In the genomic region with DNA sequence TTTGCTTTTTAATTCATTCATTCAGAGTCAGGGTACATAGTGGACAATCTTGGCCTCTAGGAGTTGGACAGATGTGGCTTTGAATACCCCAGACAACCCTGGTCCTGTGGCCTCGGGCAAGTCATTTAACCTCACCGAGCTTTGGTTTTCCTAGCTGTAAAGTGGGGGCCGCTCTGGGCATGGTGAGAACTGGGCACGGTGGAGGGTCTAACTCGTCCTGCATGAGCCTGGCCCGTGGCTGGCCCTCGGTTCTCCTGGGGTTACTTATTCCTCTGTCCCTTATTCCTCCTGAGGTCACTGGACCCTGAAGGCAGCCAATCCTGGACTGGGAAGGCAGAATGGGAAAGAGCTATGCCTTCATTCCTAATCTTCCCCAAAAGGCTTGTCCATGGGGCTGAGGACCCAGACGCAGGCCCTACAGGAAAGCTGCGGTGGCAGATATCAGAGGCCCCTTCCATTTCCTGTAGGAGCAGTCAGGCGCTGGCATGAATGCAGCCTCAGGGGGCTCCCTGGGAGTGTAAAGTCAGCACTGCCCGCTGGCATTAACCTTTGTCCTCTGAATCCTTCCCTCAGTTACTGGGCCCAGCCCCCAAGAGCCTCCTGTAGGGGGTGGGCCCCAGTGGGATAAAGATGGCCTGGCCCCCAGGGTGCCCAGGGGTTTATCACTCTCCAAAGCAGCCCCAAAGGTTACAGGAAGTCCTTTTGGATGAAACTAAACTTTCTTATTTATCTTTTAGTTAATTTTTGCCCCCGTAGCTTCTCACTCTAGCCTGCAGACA, we compare ENCODE assay signal across 24 cellular contexts. TPM values are rescaled to one million over a fixed set of nuclear protein-coding genes. Genes with fewer than 3 reads are reported as not detected.
A peak's percentile ranks its signal among the peaks of the same experiment; 100 is the strongest.
DNase-seq lines count a peak whose midpoint lies in the region; ATAC-seq, FAIRE-seq and TF ChIP-seq lines count a peak whose summit lies in the region.
"Had no signal": no experiment of that assay in that cellular context is flagged by ENCODE, and none has a peak within 500 bp of the region (broad histone marks: within the 10 kb centered on the region; RNA-seq: fewer than 3 reads in every experiment).

No MANE protein-coding gene starts in this region.

- no peaks in the 10 kb centered on the region for H4K20me1 ChIP-seq in HepG2 (ENCODE audit: insufficient read depth, low read length)

- FAIRE-seq in HepG2 (lab: Jason Lieb, UNC): no peak
- FAIRE-seq: GM12892, RCC 7860 had no signal

- in situ Hi-C loops in HepG2 (cut with HindIII; ENCODE audit: extremely low pct_ligation_motif_present, low pct_unique_long_range_greater_than_20kb): no loop called here

- ATAC-seq in HepG2: peak; percentile 55

- POLR2A ChIA-PET in HepG2 (lab: Yijun Ruan, JAX): no interaction called here

- peak overlapping the region in 2 of 3 experiments; percentile 25 to 62; a peak in 5 of 6 replicates for H3K4me3 ChIP-seq in HepG2 (replicated peaks in 1 of 3; ENCODE audit: insufficient read depth in 1 of 3, low read depth in 2 of 3, low read length in 3 of 3)
- H3K4me3 ChIP-seq: GM23248, HAP-1 had no signal

- no peak for TF ChIP-seq CTCF in HepG2 (CRISPR knock-in tag; IDR thresholded peaks at IDR 0.05)

- no peak overlapping the region for H2AFZ ChIP-seq in HepG2 (ENCODE audit: low read length)
- H2AFZ ChIP-seq: GM23248 had no signal

- peaks cover 54% of the 10 kb centered on the region for H3K4me1 ChIP-seq in HepG2 (ENCODE audit: insufficient read depth, low read length)
- H3K4me1 ChIP-seq: BE2C, HAP-1 had no signal

- no peaks in the 10 kb centered on the region for H3K79me2 ChIP-seq in HepG2 (ENCODE audit: insufficient read depth, low read length)

- no peaks in the 10 kb centered on the region for H3K9me3 ChIP-seq in HepG2 (ENCODE audit: low read length)
- H3K9me3 ChIP-seq: BE2C, Caco-2, HAP-1 had no signal

- no peak for TF ChIP-seq POLR2A in HepG2 (IDR thresholded peaks at IDR 0.05; ENCODE audit: insufficient read depth in 1 of 2, low read depth in 2 of 2, low read length in 2 of 2)

- DNase-seq in GDM1 (lab: John Stamatoyannopoulos, UW): peak; percentile 15
- DNase-seq in UCSD-AML1 (lab: John Stamatoyannopoulos, UW; ENCODE audit: unreplicated experiment): peak; percentile 75
- DNase-seq in HepG2 (ENCODE audit: low spot score): no peak
- peak; percentile 72 for DNase-seq in posterior vena cava (ENCODE audit: low spot score)
- no peak for DNase-seq in NCI-H82 (lab: John Stamatoyannopoulos, UW)
- DNase-seq in KG1 (lab: John Stamatoyannopoulos, UW): no peak
- no peak for DNase-seq in putamen (ENCODE audit: low spot score)
- no peak for DNase-seq in activated T-cell treated with anti-CD3 and anti-CD28 coated beads, Interleukin-2, amount 50 U/mL, for 48 hours
- DNase-seq: BE2C; Caco-2; CD4-positive, alpha-beta T cell; DND-41; GM23248; IMR-90; MV-4-11; NCI-H1105 treated with DMSO at 0.1 percent for 48 hours; NCI-H2029 treated with DMSO at 0.1 percent for 48 hours; NCI-H2171 treated with DMSO at 0.1 percent for 48 hours; NCI-H524 treated with DMSO at 0.1 percent for 48 hours; OCI-M1 had no signal

- peaks cover 2% of the 10 kb centered on the region in 2 experiments; a peak in 3 of 5 replicates for H3K27me3 ChIP-seq in HepG2 (ENCODE audit: control insufficient read depth in 1 of 2, insufficient read depth in 2 of 2, low read length in 2 of 2)
- H3K27me3 ChIP-seq: BE2C had no signal

- peak overlapping the region; percentile 33 for H3K9ac ChIP-seq in HepG2 (ENCODE audit: insufficient read depth, low read depth, low read length)
- H3K9ac ChIP-seq: GM23248 had no signal

- intact Hi-C loops in HepG2 (cut with micrococcal nuclease; ENCODE audit: unreplicated experiment): no loop called here
- intact Hi-C loops in posterior vena cava (cut with DNase I): no loop called here

- CTCF ChIA-PET in HepG2 (lab: Yijun Ruan, JAX; ENCODE audit: low intra/inter-chr PET ratio, low total read pairs): no interaction called here

- H3K36me3 ChIP-seq in HepG2 (replicated peaks in 1 of 2; ENCODE audit: control insufficient read depth in 1 of 2, insufficient read depth in 2 of 2, low read length in 2 of 2): no peaks in the 10 kb centered on the region
- H3K36me3 ChIP-seq: BE2C, HAP-1 had no signal

- no peak for TF ChIP-seq RAD21 in HepG2 (CRISPR knock-in tag; IDR thresholded peaks at IDR 0.05)

- H3K4me2 ChIP-seq in HepG2 (ENCODE audit: low read depth, low read length): peak overlapping the region; percentile 88

- no peak for TF ChIP-seq EP300 in HepG2 (IDR thresholded peaks at IDR 0.05; ENCODE audit: low read depth in 2 of 2, low read length in 2 of 2)
- TF ChIP-seq EP300 in HepG2 (CRISPR knock-in tag; IDR thresholded peaks at IDR 0.05; ENCODE audit: borderline replicate concordance): no peak

- BruUV-seq in HepG2 (replicated peaks; lab: Mats Ljungman, UMichigan): no TSS peak

- 25% methylated on average over 12 of the region's 12 CpGs for WGBS in HepG2 (ENCODE audit: low lambda C conversion rate)

- H3K27ac ChIP-seq in HepG2 (ENCODE audit: extremely low read length, insufficient read depth, low read length): peak overlapping the region; percentile 45
- H3K27ac ChIP-seq: GM23248 had no signal

TF ChIP-seq in HepG2, 621 proteins besides CTCF, POLR2A, EP300 and RAD21 (continues in another document):
- TF ChIP-seq ZFP41 (CRISPR knock-in tag; IDR thresholded peaks at IDR 0.05; ENCODE audit: borderline replicate concordance) (no peak), FOXO4 (CRISPR knock-in tag; conservative IDR thresholded peaks at IDR 0.05) (no peak)

RNA-seq across cellular contexts. Expression of gene SEC13, which starts 17.9 kb away (rescaled TPM):
- total RNA-seq in HepG2 (2016; rRNA removed; fragmentation: Illumina TruSeq; extraction: Trizol) (391 and 418 TPM in 2 replicates), posterior vena cava (10 to 100 TPM; 85.9 to 86.3 TPM)
- total RNA-seq in HepG2 (2016; cell fraction: cytosol; rRNA removed; fragmentation: Illumina TruSeq; extraction: Trizol; ENCODE audit: low read depth): 232 and 239 TPM in 2 replicates
- total RNA-seq in HepG2 (2016; cell fraction: insoluble cytoplasmic fraction; rRNA removed; fragmentation: Illumina TruSeq; extraction: Trizol): 366 and 400 TPM in 2 replicates
- 335 TPM in 2 replicates for total RNA-seq in HepG2 (2016; cell fraction: membrane; rRNA removed; fragmentation: Illumina TruSeq; extraction: Trizol)
- total RNA-seq in HepG2 (2016; cell fraction: nucleus; rRNA removed; fragmentation: Illumina TruSeq; extraction: Trizol): 176 and 181 TPM in 2 replicates
- 266 and 288 TPM in 2 replicates for polyA plus RNA-seq in HepG2 (2011; rRNA removed)
- 264 and 374 TPM in 2 replicates for polyA plus RNA-seq in HepG2 (2011; cell fraction: cytosol; rRNA removed)
- 204 and 219 TPM in 2 replicates for polyA plus RNA-seq in HepG2 (2011; cell fraction: nucleus; rRNA removed)
- polyA plus RNA-seq in HepG2 (2012): 224 and 231 TPM in 2 replicates
- polyA plus RNA-seq in HepG2 (2016; cell fraction: cytosol; fragmentation: Illumina TruSeq; extraction: Trizol; ENCODE audit: low read depth): 171 and 195 TPM in 2 replicates
- polyA plus RNA-seq in HepG2 (2016; cell fraction: insoluble cytoplasmic fraction; fragmentation: Illumina TruSeq; extraction: Trizol; ENCODE audit: low read depth): 327 and 374 TPM in 2 replicates
- 204 and 212 TPM in 2 replicates for polyA plus RNA-seq in HepG2 (2016; cell fraction: membrane; fragmentation: Illumina TruSeq; extraction: Trizol; ENCODE audit: low read depth)
- polyA plus RNA-seq in HepG2 (2016; cell fraction: nucleus; fragmentation: Illumina TruSeq; extraction: Trizol; ENCODE audit: insufficient read depth, low read depth): 222 and 239 TPM in 2 replicates
- 289 and 526 TPM in 2 replicates for polyA minus RNA-seq in HepG2 (2011; rRNA and poly(A)+ RNA removed; ENCODE audit: low replicate concordance)
- 174 and 198 TPM in 2 replicates for polyA minus RNA-seq in HepG2 (2011; cell fraction: cytosol; rRNA and poly(A)+ RNA removed)
- polyA minus RNA-seq in HepG2 (2011; cell fraction: nucleus; rRNA and poly(A)+ RNA removed): 192 and 208 TPM in 2 replicates

RNA-seq across cellular contexts. Expression of gene GHRL, which starts 46.0 kb away (rescaled TPM):
- 0.09 TPM in 1 of 2 replicates, not detected in the other for total RNA-seq in HepG2 (2016; rRNA removed; fragmentation: Illumina TruSeq; extraction: Trizol)
- 0.71 TPM in 1 of 2 replicates, not detected in the other for total RNA-seq in HepG2 (2016; cell fraction: cytosol; rRNA removed; fragmentation: Illumina TruSeq; extraction: Trizol; ENCODE audit: low read depth)
- total RNA-seq in HepG2 (2016; cell fraction: insoluble cytoplasmic fraction; rRNA removed; fragmentation: Illumina TruSeq; extraction: Trizol): 0.22 TPM in 1 of 2 replicates, not detected in the other
- total RNA-seq in HepG2 (2016; cell fraction: membrane; rRNA removed; fragmentation: Illumina TruSeq; extraction: Trizol): not detected in 2 replicates
- total RNA-seq in HepG2 (2016; cell fraction: nucleus; rRNA removed; fragmentation: Illumina TruSeq; extraction: Trizol): not detected in 2 replicates
- polyA plus RNA-seq in HepG2 (2011; rRNA removed): not detected in 2 replicates
- not detected in 2 replicates for polyA plus RNA-seq in HepG2 (2011; cell fraction: cytosol; rRNA removed)
- 0.19 and 0.24 TPM in 2 replicates for polyA plus RNA-seq in HepG2 (2011; cell fraction: nucleus; rRNA removed)
- polyA plus RNA-seq in HepG2 (2012): 0.59 TPM in 1 of 2 replicates, not detected in the other
- polyA plus RNA-seq in HepG2 (2016; cell fraction: cytosol; fragmentation: Illumina TruSeq; extraction: Trizol; ENCODE audit: low read depth): not detected in 2 replicates
- not detected in 2 replicates for polyA plus RNA-seq in HepG2 (2016; cell fraction: insoluble cytoplasmic fraction; fragmentation: Illumina TruSeq; extraction: Trizol; ENCODE audit: low read depth)
- not detected in 2 replicates for polyA plus RNA-seq in HepG2 (2016; cell fraction: membrane; fragmentation: Illumina TruSeq; extraction: Trizol; ENCODE audit: low read depth)
- 0.80 and 2.1 TPM in 2 replicates for polyA plus RNA-seq in HepG2 (2016; cell fraction: nucleus; fragmentation: Illumina TruSeq; extraction: Trizol; ENCODE audit: insufficient read depth, low read depth)
- 0.21 TPM in 1 of 2 replicates, not detected in the other for polyA minus RNA-seq in HepG2 (2011; rRNA and poly(A)+ RNA removed; ENCODE audit: low replicate concordance)
- not detected in 2 replicates for polyA minus RNA-seq in HepG2 (2011; cell fraction: cytosol; rRNA and poly(A)+ RNA removed)
- polyA minus RNA-seq in HepG2 (2011; cell fraction: nucleus; rRNA and poly(A)+ RNA removed): 0.87 TPM in 1 of 2 replicates, not detected in the other
- 1 to 10 TPM; 1.0 to 1.2 TPM for total RNA-seq in posterior vena cava
- total RNA-seq: Caco-2, GM23248, IMR-90, M059J had no signal

Comparison
In these comparisons a context has a peak if more than half of its experiments do, and no peak if none do; other contexts are left out.
1. DNase-seq: peak in GDM1 (single experiment), UCSD-AML1 (single experiment) and posterior vena cava (single experiment); none in HepG2 (single experiment), NCI-H82 (single experiment), KG1 (single experiment), putamen (single experiment) and activated T-cell treated with anti-CD3 and anti-CD28 coated beads, Interleukin-2, amount 50 U/mL, for 48 hours (0 of 2).